In the genomic region with DNA sequence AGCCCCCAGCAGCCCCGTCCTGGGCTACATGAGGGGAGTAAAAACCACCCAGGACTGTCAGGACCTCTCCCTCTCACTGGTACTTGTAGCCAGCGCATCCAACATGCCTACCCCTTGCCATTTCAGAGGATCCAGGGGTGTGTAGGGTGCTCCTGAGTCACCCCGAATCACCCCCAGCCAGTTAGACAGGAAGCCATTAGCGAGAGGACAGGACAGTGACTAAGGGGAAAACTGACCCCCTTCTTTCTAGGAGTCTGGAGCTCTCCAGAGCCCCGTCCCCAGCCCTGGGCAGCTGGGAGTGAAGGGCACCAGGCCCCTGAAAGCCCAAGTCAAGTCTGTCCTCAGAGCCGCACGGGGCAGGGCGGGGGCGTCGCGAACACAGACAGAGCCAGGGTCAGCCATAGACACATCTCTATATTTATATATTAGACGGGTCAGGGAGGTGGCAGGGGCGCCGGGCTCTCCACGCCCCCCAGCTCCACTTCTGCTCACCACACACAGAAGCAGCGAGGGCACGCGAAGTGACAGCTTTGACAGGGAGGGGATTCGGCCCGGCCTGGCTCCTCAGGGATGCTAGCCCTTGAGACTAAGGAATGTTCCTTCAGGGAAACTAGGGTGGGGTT, we compare ENCODE assay signal across 14 cellular contexts. TPM values are rescaled to one million over a fixed set of nuclear protein-coding genes. Genes with fewer than 3 reads are reported as not detected.
DNase-seq lines count a peak whose midpoint lies in the region; ATAC-seq and TF ChIP-seq lines count a peak whose summit lies in the region.
"Had no signal": no experiment of that assay in that cellular context is flagged by ENCODE, and none has a peak within 500 bp of the region (broad histone marks: within the 10 kb centered on the region; RNA-seq: fewer than 3 reads in every experiment).

No MANE protein-coding gene starts in this region.

- no peak overlapping the region for H3K4me3 Mint-ChIP-seq in activated naive CD8-positive, alpha-beta T cell treated with anti-CD3 and anti-CD28 coated beads, Interleukin-2, amount 10 ng/mL, durations not matched to agents 7 days and 5 days
- H3K4me3 Mint-ChIP-seq in activated naive CD8-positive, alpha-beta T cell treated with anti-CD3 and anti-CD28 coated beads for 36 hours: no peak overlapping the region
- H3K4me3 Mint-ChIP-seq: activated naive CD4-positive, alpha-beta T cell treated with anti-CD3 and anti-CD28 coated beads, Interleukin-2, amount 10 ng/mL, durations not matched to agents 7 days and 5 days; nephron had no signal

- H3K27me3 Mint-ChIP-seq in activated naive CD8-positive, alpha-beta T cell treated with anti-CD3 and anti-CD28 coated beads, Interleukin-2, amount 10 ng/mL, durations not matched to agents 7 days and 5 days: no peaks in the 10 kb centered on the region
- H3K27me3 Mint-ChIP-seq in activated naive CD8-positive, alpha-beta T cell treated with anti-CD3 and anti-CD28 coated beads for 36 hours: no peaks in the 10 kb centered on the region
- H3K27me3 Mint-ChIP-seq: activated naive CD4-positive, alpha-beta T cell treated with anti-CD3 and anti-CD28 coated beads, Interleukin-2, amount 10 ng/mL, durations not matched to agents 7 days and 5 days had no signal

- peaks cover 13% of the 10 kb centered on the region for H3K36me3 Mint-ChIP-seq in activated naive CD8-positive, alpha-beta T cell treated with anti-CD3 and anti-CD28 coated beads, Interleukin-2, amount 10 ng/mL, durations not matched to agents 7 days and 5 days
- H3K36me3 Mint-ChIP-seq in activated naive CD8-positive, alpha-beta T cell treated with anti-CD3 and anti-CD28 coated beads for 36 hours: peaks cover 3% of the 10 kb centered on the region

- no peak overlapping the region for H3K4me3 ChIP-seq in RWPE2 (ENCODE audit: severe bottlenecking)
- H3K4me3 ChIP-seq in subcutaneous abdominal adipose tissue (ENCODE audit: low read depth in 1 of 5, low read length in 5 of 5): no peak overlapping the region
- H3K4me3 ChIP-seq: left ventricle myocardium inferior, SJCRH30, suprapubic skin had no signal

- DNase-seq in activated naive CD8-positive, alpha-beta T cell treated with anti-CD3 and anti-CD28 coated beads, Interleukin-2, amount 10 ng/mL, durations not matched to agents 7 days and 5 days: no peak
- DNase-seq in activated naive CD8-positive, alpha-beta T cell treated with anti-CD3 and anti-CD28 coated beads for 36 hours: no peak
- DNase-seq in RWPE2 (ENCODE audit: low spot score): no peak
- DNase-seq in foreskin keratinocyte: no peak
- no peak for DNase-seq in NCI-H146 treated with DMSO at 0.1 percent for 48 hours (lab: John Stamatoyannopoulos, UW; ENCODE audit: unreplicated experiment)
- no peak for DNase-seq in activated gamma-delta T cell treated with Interleukin-2 at 50 U/mL for 16 hours
- no peak for DNase-seq in NCI-H446 treated with DMSO at 0.1 percent for 48 hours (lab: John Stamatoyannopoulos, UW)
- DNase-seq: activated naive CD4-positive, alpha-beta T cell treated with anti-CD3 and anti-CD28 coated beads, Interleukin-2, amount 10 ng/mL, durations not matched to agents 7 days and 5 days; NK-92 treated with Interleukin-12 subunit alpha and Interleukin-12 subunit beta, amount 100 ng/mL, for 24 hours had no signal

- peak overlapping the region; percentile 37 for H3K27ac ChIP-seq in RWPE2 (ENCODE audit: poor library complexity, severe bottlenecking)
- no peak overlapping the region for H3K27ac ChIP-seq in foreskin keratinocyte
- peak overlapping the region; percentile 37 for H3K27ac ChIP-seq in subcutaneous abdominal adipose tissue (ENCODE audit: low read depth, low read length)
- H3K27ac ChIP-seq: left ventricle myocardium inferior, SJCRH30, suprapubic skin had no signal

- H3K9me3 ChIP-seq in RWPE2 (ENCODE audit: severe bottlenecking): no peaks in the 10 kb centered on the region
- no peaks in the 10 kb centered on the region for H3K9me3 ChIP-seq in subcutaneous abdominal adipose tissue (ENCODE audit: control insufficient read depth in 5 of 5, low read length in 5 of 5)
- H3K9me3 ChIP-seq: left ventricle myocardium inferior, SJCRH30, suprapubic skin had no signal

- H3K27me3 ChIP-seq in RWPE2 (ENCODE audit: insufficient read depth, poor library complexity, severe bottlenecking) (no peaks in the 10 kb centered on the region), foreskin keratinocyte (no peaks in the 10 kb centered on the region), subcutaneous abdominal adipose tissue (ENCODE audit: control insufficient read depth in 5 of 5, insufficient read depth in 4 of 5, low read length in 5 of 5) (no peaks in the 10 kb centered on the region)
- H3K27me3 ChIP-seq: SJCRH30, suprapubic skin had no signal

- peak overlapping the region; percentile 21 for H3K27ac Mint-ChIP-seq in activated naive CD8-positive, alpha-beta T cell treated with anti-CD3 and anti-CD28 coated beads, Interleukin-2, amount 10 ng/mL, durations not matched to agents 7 days and 5 days
- H3K27ac Mint-ChIP-seq in activated naive CD8-positive, alpha-beta T cell treated with anti-CD3 and anti-CD28 coated beads for 36 hours: no peak overlapping the region

- H3K9ac ChIP-seq in subcutaneous abdominal adipose tissue (ENCODE audit: low read length in 5 of 5): peak overlapping the region in 3 of 5 donors; percentile 13 to 35 (median 27)

- POLR2A ChIA-PET in activated naive CD8-positive, alpha-beta T cell treated with anti-CD3 and anti-CD28 coated beads, Interleukin-2, amount 10 ng/mL, durations not matched to agents 7 days and 5 days (lab: Charles Lee): interaction anchor here (1.0 to 4.8 kb wide), 3 partner anchors 11 to 72 kb away, joined by 4 to 30 read pairs (median 5); partner anchors contain the start of gene CORO1A

- no peaks in the 10 kb centered on the region for H3K9me3 Mint-ChIP-seq in activated naive CD8-positive, alpha-beta T cell treated with anti-CD3 and anti-CD28 coated beads, Interleukin-2, amount 10 ng/mL, durations not matched to agents 7 days and 5 days
- no peaks in the 10 kb centered on the region for H3K9me3 Mint-ChIP-seq in activated naive CD8-positive, alpha-beta T cell treated with anti-CD3 and anti-CD28 coated beads for 36 hours
- H3K9me3 Mint-ChIP-seq: activated naive CD4-positive, alpha-beta T cell treated with anti-CD3 and anti-CD28 coated beads, Interleukin-2, amount 10 ng/mL, durations not matched to agents 7 days and 5 days; nephron had no signal

- TF ChIP-seq CTCF in RWPE2 (IDR thresholded peaks at IDR 0.05; ENCODE audit: poor library complexity, severe bottlenecking) (no peak), foreskin keratinocyte (conservative IDR thresholded peaks at IDR 0.05) (no peak)

- H3K4me1 Mint-ChIP-seq in activated naive CD8-positive, alpha-beta T cell treated with anti-CD3 and anti-CD28 coated beads, Interleukin-2, amount 10 ng/mL, durations not matched to agents 7 days and 5 days: peaks cover 9% of the 10 kb centered on the region
- peaks cover 2% of the 10 kb centered on the region for H3K4me1 Mint-ChIP-seq in activated naive CD8-positive, alpha-beta T cell treated with anti-CD3 and anti-CD28 coated beads for 36 hours

- no peak for ATAC-seq in activated naive CD8-positive, alpha-beta T cell treated with anti-CD3 and anti-CD28 coated beads, Interleukin-2, amount 10 ng/mL, durations not matched to agents 7 days and 5 days (ENCODE audit: low read depth)
- peak; percentile 55 for ATAC-seq in RWPE2 (ENCODE audit: low read depth)
- peak; percentile 48 for ATAC-seq in foreskin keratinocyte

- H3K36me3 ChIP-seq in RWPE2 (ENCODE audit: low read depth) (peaks cover 12% of the 10 kb centered on the region), subcutaneous abdominal adipose tissue (ENCODE audit: control insufficient read depth in 5 of 5, insufficient read depth in 5 of 5, low read length in 5 of 5) (peaks cover 0 to 90% (median 59%) of the 10 kb centered on the region in 5 donors)
- H3K36me3 ChIP-seq: SJCRH30 had no signal

- H3K4me1 ChIP-seq in RWPE2 (ENCODE audit: insufficient read depth, poor library complexity, severe bottlenecking) (peaks cover 9% of the 10 kb centered on the region), foreskin keratinocyte (no peaks in the 10 kb centered on the region), subcutaneous abdominal adipose tissue (ENCODE audit: control insufficient read depth in 5 of 5, insufficient read depth in 5 of 5, low read length in 5 of 5) (peaks cover 2 to 28% (median 24%) of the 10 kb centered on the region in 5 donors)

RNA-seq across cellular contexts. Expression of gene GDPD3, which starts 0.5 kb away (rescaled TPM):
- total RNA-seq in activated naive CD8-positive, alpha-beta T cell treated with anti-CD3 and anti-CD28 coated beads, Interleukin-2, amount 10 ng/mL, durations not matched to agents 7 days and 5 days: 10 to 100 TPM; 14.3 to 18.6 TPM
- 1 to 10 TPM; 1.7 to 4.3 TPM for total RNA-seq in activated naive CD8-positive, alpha-beta T cell treated with anti-CD3 and anti-CD28 coated beads for 36 hours
- total RNA-seq in foreskin keratinocyte: 0.60 and 0.78 TPM in 2 replicates
- 0.79 and 0.92 TPM in 2 replicates for polyA plus RNA-seq in foreskin keratinocyte

RNA-seq across cellular contexts. Expression of gene MAPK3, which starts 9.2 kb away (rescaled TPM):
- total RNA-seq in activated naive CD8-positive, alpha-beta T cell treated with anti-CD3 and anti-CD28 coated beads, Interleukin-2, amount 10 ng/mL, durations not matched to agents 7 days and 5 days: 10 to 100 TPM; 77.6 to 81.4 TPM
- total RNA-seq in activated naive CD8-positive, alpha-beta T cell treated with anti-CD3 and anti-CD28 coated beads for 36 hours: 10 to 100 TPM; 38.9 to 41.6 TPM
- 24.3 and 25.7 TPM in 2 replicates for total RNA-seq in foreskin keratinocyte
- 46.7 and 53.2 TPM in 2 replicates for polyA plus RNA-seq in foreskin keratinocyte

RNA-seq across cellular contexts. Expression of gene YPEL3, which starts 17.8 kb away (rescaled TPM):
- 100 to 1,000 TPM; 135 to 139 TPM for total RNA-seq in activated naive CD8-positive, alpha-beta T cell treated with anti-CD3 and anti-CD28 coated beads, Interleukin-2, amount 10 ng/mL, durations not matched to agents 7 days and 5 days
- 10 to 100 TPM; 11.8 to 12.1 TPM for total RNA-seq in activated naive CD8-positive, alpha-beta T cell treated with anti-CD3 and anti-CD28 coated beads for 36 hours
- total RNA-seq in foreskin keratinocyte: 22.1 and 25.4 TPM in 2 replicates
- polyA plus RNA-seq in foreskin keratinocyte: 29.6 and 43.1 TPM in 2 replicates

RNA-seq across cellular contexts. Expression of gene TBX6, which starts 22.1 kb away (rescaled TPM):
- total RNA-seq in activated naive CD8-positive, alpha-beta T cell treated with anti-CD3 and anti-CD28 coated beads, Interleukin-2, amount 10 ng/mL, durations not matched to agents 7 days and 5 days: 1 to 10 TPM; 2.4 to 3.0 TPM
- total RNA-seq in activated naive CD8-positive, alpha-beta T cell treated with anti-CD3 and anti-CD28 coated beads for 36 hours: 1 to 10 TPM in 1 of 2 experiments, under 1 TPM in 1; 0.74 to 1.1 TPM
- total RNA-seq in foreskin keratinocyte: 1.3 and 1.7 TPM in 2 replicates
- polyA plus RNA-seq in foreskin keratinocyte: 2.0 and 2.9 TPM in 2 replicates

RNA-seq across cellular contexts. Expression of gene PPP4C, which starts 38.0 kb away (rescaled TPM):
- total RNA-seq in activated naive CD8-positive, alpha-beta T cell treated with anti-CD3 and anti-CD28 coated beads, Interleukin-2, amount 10 ng/mL, durations not matched to agents 7 days and 5 days: 100 to 1,000 TPM; 123 to 133 TPM
- total RNA-seq in activated naive CD8-positive, alpha-beta T cell treated with anti-CD3 and anti-CD28 coated beads for 36 hours: 100 to 1,000 TPM; 125 to 127 TPM
- total RNA-seq in foreskin keratinocyte: 133 and 147 TPM in 2 replicates
- polyA plus RNA-seq in foreskin keratinocyte: 166 and 169 TPM in 2 replicates
